In the genomic region with DNA sequence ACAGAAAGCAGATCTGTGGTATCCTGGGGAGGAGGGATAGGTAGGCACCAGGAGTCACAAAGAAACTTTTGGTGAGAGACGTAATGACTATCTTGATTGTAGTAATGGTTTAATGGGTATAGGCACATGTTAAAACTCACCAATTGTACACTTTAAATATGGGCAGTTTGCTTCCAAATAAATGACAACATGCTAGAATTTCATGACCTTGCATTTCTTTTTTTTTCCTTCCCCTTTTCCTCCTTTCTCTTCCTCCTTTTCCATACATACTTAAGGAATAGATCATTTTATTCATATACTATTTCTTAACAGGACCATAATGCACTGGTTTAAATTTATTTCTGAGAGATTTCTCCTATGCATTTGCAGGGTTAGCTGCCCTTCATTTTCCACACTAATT, we compare ENCODE assay signal across 34 cellular contexts.
"Had no signal": no experiment of that assay in that cellular context is flagged by ENCODE, and none has a peak within 500 bp of the region (broad histone marks: within the 10 kb centered on the region; RNA-seq: fewer than 3 reads in every experiment).

No MANE protein-coding gene starts in this region.

- ATAC-seq: activated naive CD4-positive, alpha-beta T cell treated with anti-CD3 and anti-CD28 coated beads, Interleukin-2, amount 50 U/mL, for 72 hours; activated naive CD8-positive, alpha-beta T cell treated with anti-CD3 and anti-CD28 coated beads, Interleukin-2, amount 50 U/mL, for 24 hours; activated T-cell treated with anti-CD3 and anti-CD28 coated beads, Interleukin-2, amount 50 U/mL, for 4 hours; activated T-cell treated with anti-CD3 and anti-CD28 coated beads, Interleukin-2, amount 50 U/mL, for 72 hours; activated T-helper 17 cell treated with anti-CD3 and anti-CD28 coated beads, Interleukin-2, amount 50 U/mL, for 72 hours; body of pancreas had no signal

- FAIRE-seq: astrocyte, bronchial epithelial cell had no signal

- DNase-seq: activated effector memory CD4-positive, alpha-beta T cell treated with anti-CD3 and anti-CD28 coated beads, Interleukin-2, amount 50 U/mL, for 16 hours; activated effector memory CD4-positive, alpha-beta T cell treated with Interleukin-2 at 50 U/mL for 16 hours; activated gamma-delta T cell; activated gamma-delta T cell treated with Interleukin-2 at 50 U/mL for 16 hours; activated naive CD4-positive, alpha-beta T cell; activated naive CD4-positive, alpha-beta T cell treated with anti-CD3 and anti-CD28 coated beads for 36 hours; activated naive CD4-positive, alpha-beta T cell treated with anti-CD3 and anti-CD28 coated beads, Interleukin-2, amount 10 ng/mL, durations not matched to agents 7 days and 5 days; activated naive CD4-positive, alpha-beta T cell treated with anti-CD3 and anti-CD28 coated beads, Interleukin-2, amount 50 U/mL, for 16 hours; activated naive CD4-positive, alpha-beta T cell treated with Interleukin-2 at 50 U/mL for 16 hours; activated naive CD8-positive, alpha-beta T cell treated with anti-CD3 and anti-CD28 coated beads for 36 hours; activated naive CD8-positive, alpha-beta T cell treated with anti-CD3 and anti-CD28 coated beads, Interleukin-2, amount 10 ng/mL, durations not matched to agents 7 days and 5 days; activated naive CD8-positive, alpha-beta T cell treated with anti-CD3 and anti-CD28 coated beads, Interleukin-2, amount 50 U/mL, for 24 hours; activated T-cell treated with anti-CD3 and anti-CD28 coated beads, Interleukin-2, amount 50 U/mL, for 1 hour; activated T-cell treated with anti-CD3 and anti-CD28 coated beads, Interleukin-2, amount 50 U/mL, for 24 hours; activated T-cell treated with anti-CD3 and anti-CD28 coated beads, Interleukin-2, amount 50 U/mL, for 4 hours; activated T-cell treated with anti-CD3 and anti-CD28 coated beads, Interleukin-2, amount 50 U/mL, for 48 hours; activated T-cell treated with anti-CD3 and anti-CD28 coated beads, Interleukin-2, amount 50 U/mL, for 72 hours; adrenal gland; amniotic stem cell; amygdala; anterior cingulate cortex; aorta; body of pancreas; brain microvascular endothelial cell; caudate nucleus; central memory CD4-positive, alpha-beta T cell; cerebellar nuclear complex had no signal

- H3K4me3 ChIP-seq: adrenal gland, ascending aorta, body of pancreas, breast epithelium, cardiac muscle cell had no signal

- H3K4me1 ChIP-seq: adrenal gland, ascending aorta, body of pancreas, breast epithelium had no signal

- H3K27ac ChIP-seq: adrenal gland, ascending aorta, body of pancreas, brain microvascular endothelial cell, breast epithelium, cardiac muscle cell had no signal

- H3K27me3 ChIP-seq: adrenal gland, ascending aorta, body of pancreas, brain microvascular endothelial cell, breast epithelium, cardiac muscle cell had no signal

- H3K36me3 ChIP-seq: adrenal gland, ascending aorta, brain microvascular endothelial cell, breast epithelium, cardiac muscle cell had no signal

- H3K9me3 ChIP-seq: adrenal gland, ascending aorta, body of pancreas, breast epithelium had no signal
